In genomic region chr17:3710951-3711383, GRCh38 we compare ENCODE assay signal across 8 cellular contexts. TPM values are rescaled to one million over a fixed set of nuclear protein-coding genes. Genes with fewer than 3 reads are reported as not detected.
A peak's percentile ranks its signal among the peaks of the same experiment; 100 is the strongest.
DNase-seq lines count a peak whose midpoint lies in the region; ATAC-seq, FAIRE-seq and TF ChIP-seq lines count a peak whose summit lies in the region.

No MANE protein-coding gene starts in this region.

- peaks cover 47% of the 10 kb centered on the region for H3K36me3 Mint-ChIP-seq in activated T-helper 1 cell treated with anti-CD3 and anti-CD28 coated beads, Interleukin-12 subunit alpha, Interleukin-12 subunit beta, Interleukin-2, Interleukin-4 antibody, amounts not matched to agents 30 ng/mL and 10 ng/mL and 1 ng/mL, durations not matched to agents 14 hours and 24 hours and 36 hours (ENCODE audit: low read depth)
- peaks cover 24% of the 10 kb centered on the region for H3K36me3 Mint-ChIP-seq in natural killer cell treated with Interleukin-12 subunit alpha and Interleukin-12 subunit beta and Interleukin-15 and Interleukin-18, amount 100 ng/mL, for 72 hours
- H3K36me3 Mint-ChIP-seq in Caco-2 (ENCODE audit: insufficient read depth, unreplicated experiment), result peaks cover 19% of the 10 kb centered on the region

- no peak overlapping the region for H2AFZ ChIP-seq in OCI-LY3 (ENCODE audit: low read depth, low read length)

- peak; percentile 83 for DNase-seq in activated T-helper 1 cell treated with anti-CD3 and anti-CD28 coated beads, Interleukin-12 subunit alpha, Interleukin-12 subunit beta, Interleukin-2, Interleukin-4 antibody, amounts not matched to agents 30 ng/mL and 10 ng/mL and 1 ng/mL, durations not matched to agents 14 hours and 24 hours and 36 hours (ENCODE audit: low spot score)
- DNase-seq in natural killer cell treated with Interleukin-12 subunit alpha and Interleukin-12 subunit beta and Interleukin-15 and Interleukin-18, amount 100 ng/mL, for 72 hours (ENCODE audit: low spot score), result peak; percentile 92
- DNase-seq in frontal cortex (ENCODE audit: low spot score in 2 of 2) (no peak), Caco-2 (no peak), NCI-H146 (lab: John Stamatoyannopoulos, UW) (no peak)

- H3K4me3 Mint-ChIP-seq in activated T-helper 1 cell treated with anti-CD3 and anti-CD28 coated beads, Interleukin-12 subunit alpha, Interleukin-12 subunit beta, Interleukin-2, Interleukin-4 antibody, amounts not matched to agents 30 ng/mL and 10 ng/mL and 1 ng/mL, durations not matched to agents 14 hours and 24 hours and 36 hours, result peak overlapping the region; percentile 64
- H3K4me3 Mint-ChIP-seq in natural killer cell treated with Interleukin-12 subunit alpha and Interleukin-12 subunit beta and Interleukin-15 and Interleukin-18, amount 100 ng/mL, for 72 hours, result peak overlapping the region; percentile 82
- no peak overlapping the region for H3K4me3 Mint-ChIP-seq in Caco-2 (ENCODE audit: unreplicated experiment)

- no peaks in the 10 kb centered on the region for H3K27me3 Mint-ChIP-seq in activated T-helper 1 cell treated with anti-CD3 and anti-CD28 coated beads, Interleukin-12 subunit alpha, Interleukin-12 subunit beta, Interleukin-2, Interleukin-4 antibody, amounts not matched to agents 30 ng/mL and 10 ng/mL and 1 ng/mL, durations not matched to agents 14 hours and 24 hours and 36 hours (ENCODE audit: insufficient read depth)
- no peaks in the 10 kb centered on the region for H3K27me3 Mint-ChIP-seq in natural killer cell treated with Interleukin-12 subunit alpha and Interleukin-12 subunit beta and Interleukin-15 and Interleukin-18, amount 100 ng/mL, for 72 hours
- no peaks in the 10 kb centered on the region for H3K27me3 Mint-ChIP-seq in Caco-2 (ENCODE audit: insufficient read depth, unreplicated experiment)

- BruUV-seq in Caco-2 (replicated peaks; lab: Mats Ljungman, UMichigan), result no TSS peak

- FAIRE-seq in frontal cortex (lab: Jason Lieb, UNC), result no peak

- H3K27me3 ChIP-seq in OCI-LY3 (ENCODE audit: low read depth, low read length) (no peaks in the 10 kb centered on the region), Caco-2 (replicated peaks; ENCODE audit: control insufficient read depth, insufficient read depth, low read length) (no peaks in the 10 kb centered on the region)

- H3K4me3 ChIP-seq in OCI-LY3 (ENCODE audit: low read length) (peak overlapping the region; percentile 49; the same call in 1 of the 2 replicates), Caco-2 (ENCODE audit: low read depth, low read length) (no peak overlapping the region)

- H3K9me3 ChIP-seq in OCI-LY3 (ENCODE audit: insufficient read depth, low read length) (no peaks in the 10 kb centered on the region), Caco-2 (no peaks in the 10 kb centered on the region)

- H3K4me1 Mint-ChIP-seq in activated T-helper 1 cell treated with anti-CD3 and anti-CD28 coated beads, Interleukin-12 subunit alpha, Interleukin-12 subunit beta, Interleukin-2, Interleukin-4 antibody, amounts not matched to agents 30 ng/mL and 10 ng/mL and 1 ng/mL, durations not matched to agents 14 hours and 24 hours and 36 hours (ENCODE audit: low read depth), result peaks cover 56% of the 10 kb centered on the region
- H3K4me1 Mint-ChIP-seq in natural killer cell treated with Interleukin-12 subunit alpha and Interleukin-12 subunit beta and Interleukin-15 and Interleukin-18, amount 100 ng/mL, for 72 hours (ENCODE audit: low read depth in 2 of 2), result peaks cover 49 to 58% of the 10 kb centered on the region in 2 donors
- no peaks in the 10 kb centered on the region for H3K4me1 Mint-ChIP-seq in Caco-2 (ENCODE audit: low read depth, unreplicated experiment)

- ATAC-seq in GM18858 (IDR thresholded peaks at IDR 0.05; ENCODE audit: unreplicated experiment) (peak; percentile 86), HG02798 (IDR thresholded peaks at IDR 0.05; ENCODE audit: poor library complexity, unreplicated experiment) (peak; percentile 94)
- ATAC-seq in natural killer cell treated with Interleukin-12 subunit alpha and Interleukin-12 subunit beta and Interleukin-15 and Interleukin-18, amount 100 ng/mL, for 72 hours, result peak; percentile 95

- H3K36me3 ChIP-seq in OCI-LY3 (replicated peaks; ENCODE audit: low read depth, low read length) (peaks cover 8% of the 10 kb centered on the region), Caco-2 (ENCODE audit: control insufficient read depth, insufficient read depth, low read length) (no peaks in the 10 kb centered on the region)

- TF ChIP-seq CTCF in OCI-LY3 (IDR thresholded peaks at IDR 0.05; ENCODE audit: low read depth, low read length) (no peak), Caco-2 (IDR thresholded peaks at IDR 0.05; ENCODE audit: insufficient read depth in 1 of 2, low read depth in 1 of 2, low read length in 1 of 2, severe bottlenecking in 1 of 2, unreplicated experiment in 1 of 2) (no peak)

- no peaks in the 10 kb centered on the region for H4K20me1 ChIP-seq in OCI-LY3 (ENCODE audit: insufficient read depth, low read length)

- H3K79me2 ChIP-seq in OCI-LY3 (ENCODE audit: low read length), result no peaks in the 10 kb centered on the region

- peak overlapping the region; percentile 36; the same call in 1 of the 2 replicates for H3K9ac ChIP-seq in OCI-LY3 (ENCODE audit: low read length)

- intact Hi-C loops in activated T-helper 1 cell treated with anti-CD3 and anti-CD28 coated beads, Interleukin-12 subunit alpha, Interleukin-12 subunit beta, Interleukin-2, Interleukin-4 antibody, amounts not matched to agents 30 ng/mL and 10 ng/mL and 1 ng/mL, durations not matched to agents 14 hours and 24 hours and 36 hours (cut with micrococcal nuclease), result loop anchor here (1.0 kb wide), 4 partner anchors 9 to 54 kb away; partner anchors contain the start of genes EMC6, P2RX5 and TAX1BP3
- intact Hi-C loops in Caco-2 (cut with micrococcal nuclease; ENCODE audit: unreplicated experiment), result no loop called here

- peak overlapping the region; percentile 60 for H3K4me2 ChIP-seq in OCI-LY3 (ENCODE audit: low read length)

- CTCF ChIA-PET in Caco-2 (lab: Charles Lee), result no interaction called here

- H3K4me1 ChIP-seq in OCI-LY3 (ENCODE audit: low read length) (peaks cover 48% of the 10 kb centered on the region), Caco-2 (no peaks in the 10 kb centered on the region)

- POLR2A ChIA-PET in Caco-2 (lab: Charles Lee), result no interaction called here

- H3K27ac ChIP-seq in OCI-LY3 (ENCODE audit: low read length), result peak overlapping the region; percentile 96

- peaks cover 6% of the 10 kb centered on the region for H3K9me3 Mint-ChIP-seq in activated T-helper 1 cell treated with anti-CD3 and anti-CD28 coated beads, Interleukin-12 subunit alpha, Interleukin-12 subunit beta, Interleukin-2, Interleukin-4 antibody, amounts not matched to agents 30 ng/mL and 10 ng/mL and 1 ng/mL, durations not matched to agents 14 hours and 24 hours and 36 hours
- H3K9me3 Mint-ChIP-seq in natural killer cell treated with Interleukin-12 subunit alpha and Interleukin-12 subunit beta and Interleukin-15 and Interleukin-18, amount 100 ng/mL, for 72 hours, result no peaks in the 10 kb centered on the region
- H3K9me3 Mint-ChIP-seq in Caco-2 (ENCODE audit: unreplicated experiment), result no peaks in the 10 kb centered on the region

- H3K27ac Mint-ChIP-seq in activated T-helper 1 cell treated with anti-CD3 and anti-CD28 coated beads, Interleukin-12 subunit alpha, Interleukin-12 subunit beta, Interleukin-2, Interleukin-4 antibody, amounts not matched to agents 30 ng/mL and 10 ng/mL and 1 ng/mL, durations not matched to agents 14 hours and 24 hours and 36 hours, result peak overlapping the region; percentile 74
- peak overlapping the region; percentile 90 to 96 for H3K27ac Mint-ChIP-seq in natural killer cell treated with Interleukin-12 subunit alpha and Interleukin-12 subunit beta and Interleukin-15 and Interleukin-18, amount 100 ng/mL, for 72 hours
- H3K27ac Mint-ChIP-seq in Caco-2 (ENCODE audit: unreplicated experiment), result no peak overlapping the region

RNA-seq across cellular contexts. Expression of gene HASPIN, which starts 12.7 kb away (rescaled TPM):
- total RNA-seq in activated T-helper 1 cell treated with anti-CD3 and anti-CD28 coated beads, Interleukin-12 subunit alpha, Interleukin-12 subunit beta, Interleukin-2, Interleukin-4 antibody, amounts not matched to agents 30 ng/mL and 10 ng/mL and 1 ng/mL, durations not matched to agents 14 hours and 24 hours and 36 hours, result 25.7 and 26.1 TPM in 2 replicates
- 10 to 100 TPM; 44.2 to 64.6 TPM for total RNA-seq in natural killer cell treated with Interleukin-12 subunit alpha and Interleukin-12 subunit beta and Interleukin-15 and Interleukin-18, amount 100 ng/mL, for 72 hours
- total RNA-seq in frontal cortex (0.82 TPM), Caco-2 (2022) (9.1 and 9.5 TPM in 2 replicates)

RNA-seq across cellular contexts. Expression of gene P2RX5, which starts 15.0 kb away (rescaled TPM):
- 133 and 143 TPM in 2 replicates for total RNA-seq in activated T-helper 1 cell treated with anti-CD3 and anti-CD28 coated beads, Interleukin-12 subunit alpha, Interleukin-12 subunit beta, Interleukin-2, Interleukin-4 antibody, amounts not matched to agents 30 ng/mL and 10 ng/mL and 1 ng/mL, durations not matched to agents 14 hours and 24 hours and 36 hours
- total RNA-seq in natural killer cell treated with Interleukin-12 subunit alpha and Interleukin-12 subunit beta and Interleukin-15 and Interleukin-18, amount 100 ng/mL, for 72 hours, result 1,000 to 10,000 TPM; 2,596 to 3,366 TPM
- total RNA-seq in frontal cortex, result 5.3 TPM
- total RNA-seq in Caco-2 (2022), result 0.66 and 1.4 TPM in 2 replicates

RNA-seq across cellular contexts. Expression of gene EMC6, which starts 42.4 kb away (rescaled TPM):
- total RNA-seq in activated T-helper 1 cell treated with anti-CD3 and anti-CD28 coated beads, Interleukin-12 subunit alpha, Interleukin-12 subunit beta, Interleukin-2, Interleukin-4 antibody, amounts not matched to agents 30 ng/mL and 10 ng/mL and 1 ng/mL, durations not matched to agents 14 hours and 24 hours and 36 hours, result 63.6 and 73.3 TPM in 2 replicates
- total RNA-seq in natural killer cell treated with Interleukin-12 subunit alpha and Interleukin-12 subunit beta and Interleukin-15 and Interleukin-18, amount 100 ng/mL, for 72 hours, result 10 to 100 TPM; 43.7 to 56.2 TPM
- total RNA-seq in frontal cortex, result 7.3 TPM
- 35.1 and 36.8 TPM in 2 replicates for total RNA-seq in Caco-2 (2022)

RNA-seq across cellular contexts. Expression of gene TAX1BP3, which starts 42.6 kb away (rescaled TPM):
- total RNA-seq in activated T-helper 1 cell treated with anti-CD3 and anti-CD28 coated beads, Interleukin-12 subunit alpha, Interleukin-12 subunit beta, Interleukin-2, Interleukin-4 antibody, amounts not matched to agents 30 ng/mL and 10 ng/mL and 1 ng/mL, durations not matched to agents 14 hours and 24 hours and 36 hours, result 29.3 and 30.1 TPM in 2 replicates
- total RNA-seq in natural killer cell treated with Interleukin-12 subunit alpha and Interleukin-12 subunit beta and Interleukin-15 and Interleukin-18, amount 100 ng/mL, for 72 hours, result 100 to 1,000 TPM; 135 to 204 TPM
- total RNA-seq in frontal cortex, result 26.9 TPM
- total RNA-seq in Caco-2 (2022), result 58.2 and 61.9 TPM in 2 replicates

Comparison
In these comparisons a context has a peak if more than half of its experiments do, and no peak if none do; other contexts are left out.
1. DNase-seq: peak in activated T-helper 1 cell treated with anti-CD3 and anti-CD28 coated beads, Interleukin-12 subunit alpha, Interleukin-12 subunit beta, Interleukin-2, Interleukin-4 antibody, amounts not matched to agents 30 ng/mL and 10 ng/mL and 1 ng/mL, durations not matched to agents 14 hours and 24 hours and 36 hours (single experiment) and natural killer cell treated with Interleukin-12 subunit alpha and Interleukin-12 subunit beta and Interleukin-15 and Interleukin-18, amount 100 ng/mL, for 72 hours (single experiment); none in frontal cortex (0 of 2), Caco-2 (0 of 2) and NCI-H146 (single experiment).
2. RNA of gene P2RX5, which starts 15.0 kb away (total RNA-seq): 2,596 to 3,366 TPM in natural killer cell treated with Interleukin-12 subunit alpha and Interleukin-12 subunit beta and Interleukin-15 and Interleukin-18, amount 100 ng/mL, for 72 hours and 133 to 143 TPM in activated T-helper 1 cell treated with anti-CD3 and anti-CD28 coated beads, Interleukin-12 subunit alpha, Interleukin-12 subunit beta, Interleukin-2, Interleukin-4 antibody, amounts not matched to agents 30 ng/mL and 10 ng/mL and 1 ng/mL, durations not matched to agents 14 hours and 24 hours and 36 hours; 5.3 TPM in frontal cortex (single experiment) and 0.66 to 1.4 TPM in Caco-2; every median in the first group is over 10 times any median in the second.
3. Peak in every context shown above with its lines, with median percentiles within 50 percentile points of each other: ATAC-seq.